Comparison of ENCODE assay signal across 20 cellular contexts in genomic region chr7:133934974-133935330, GRCh38.
DNase-seq lines count a peak whose midpoint lies in the region; ATAC-seq, FAIRE-seq and TF ChIP-seq lines count a peak whose summit lies in the region.
"Had no signal": no experiment of that assay in that cellular context is flagged by ENCODE, and none has a peak within 500 bp of the region (broad histone marks: within the 10 kb centered on the region; RNA-seq: fewer than 3 reads in every experiment).

No MANE protein-coding gene starts in this region.

- H3K9ac ChIP-seq in GM23248 (no peak overlapping the region), HUES6 (ENCODE audit: low read length) (no peak overlapping the region), K562 (ENCODE audit: insufficient read depth in 1 of 2, low read depth in 2 of 2, low read length in 2 of 2) (no peak overlapping the region), mesenchymal stem cell (ENCODE audit: low read length) (no peak overlapping the region)

- no peaks in the 10 kb centered on the region for H3K4me1 Mint-ChIP-seq in activated naive CD4-positive, alpha-beta T cell treated with anti-CD3 and anti-CD28 coated beads, Interleukin-2, amount 10 ng/mL, durations not matched to agents 7 days and 5 days
- H3K4me1 Mint-ChIP-seq: B cell, T-cell had no signal

- WGBS in GM23248 (ENCODE audit: low coverage in 1 of 2, low lambda C conversion rate in 2 of 2, missing lambda C conversion rate in 2 of 2), 2 experiments: 75 to 77% methylated on average over 2 of the region's 2 CpGs
- WGBS in K562 (ENCODE audit: insufficient coverage, low coverage, missing lambda C conversion rate): 40% methylated on average over 2 of the region's 2 CpGs
- WGBS in mesenchymal stem cell: 100% methylated on average over 2 of the region's 2 CpGs

- no peak overlapping the region for H3K27ac ChIP-seq in GM23248
- peak overlapping the region; percentile 3; the same call in 1 of the 2 replicates for H3K27ac ChIP-seq in HUES6 (ENCODE audit: low read depth, low read length)
- no peak overlapping the region for H3K27ac ChIP-seq in K562 (ENCODE audit: extremely low read depth, low read depth, low read length)
- no peak overlapping the region for H3K27ac ChIP-seq in mesenchymal stem cell (ENCODE audit: low read length, poor library complexity, severe bottlenecking)
- H3K27ac ChIP-seq: PC-9, SJSA1 had no signal

- H3K4me3 ChIP-seq in GM23248 (no peak overlapping the region), HUES6 (ENCODE audit: low read depth, low read length) (no peak overlapping the region), K562 (no peak overlapping the region), mesenchymal stem cell (ENCODE audit: insufficient read depth in 1 of 2, low read depth in 1 of 2, low read length in 2 of 2) (no peak overlapping the region)
- H3K4me3 ChIP-seq: MG63, PC-9, SJSA1 had no signal

- no peaks in the 10 kb centered on the region for H3K27me3 ChIP-seq in GM23248 (replicated peaks; ENCODE audit: insufficient read depth)
- no peaks in the 10 kb centered on the region for H3K27me3 ChIP-seq in HUES6 (ENCODE audit: control insufficient read depth, insufficient read depth, low read length)
- no peaks in the 10 kb centered on the region for H3K27me3 ChIP-seq in K562 (ENCODE audit: control insufficient read depth in 2 of 2, insufficient read depth in 2 of 2, low read length in 2 of 2)
- H3K27me3 ChIP-seq in mesenchymal stem cell (ENCODE audit: control insufficient read depth in 1 of 2, insufficient read depth in 1 of 2, low read length in 2 of 2): no peaks in the 10 kb centered on the region
- H3K27me3 ChIP-seq: MG63, SJSA1 had no signal

- H3K36me3 Mint-ChIP-seq in activated naive CD4-positive, alpha-beta T cell treated with anti-CD3 and anti-CD28 coated beads, Interleukin-2, amount 10 ng/mL, durations not matched to agents 7 days and 5 days: no peaks in the 10 kb centered on the region

- H4K91ac ChIP-seq in mesenchymal stem cell (ENCODE audit: low read length): no peak overlapping the region

- CTCF ChIA-PET in K562 (lab: Yijun Ruan, JAX; ENCODE audit: low intra/inter-chr PET ratio): no interaction called here
- CTCF ChIA-PET in activated naive CD4-positive, alpha-beta T cell treated with anti-CD3 and anti-CD28 coated beads, Interleukin-2, amount 10 ng/mL, durations not matched to agents 7 days and 5 days (lab: Charles Lee): no interaction called here

- no peak overlapping the region for H2BK12ac ChIP-seq in mesenchymal stem cell (ENCODE audit: low read length in 2 of 2)

- TF ChIP-seq POLR2A in K562 (conservative IDR thresholded peaks at IDR 0.05): no peak

- H4K8ac ChIP-seq in mesenchymal stem cell (ENCODE audit: low read length): no peak overlapping the region

- intact Hi-C loops in K562 (cut with micrococcal nuclease): no loop called here

- no peaks in the 10 kb centered on the region for H3K36me3 ChIP-seq in GM23248 (ENCODE audit: low read depth)
- no peaks in the 10 kb centered on the region for H3K36me3 ChIP-seq in HUES6 (ENCODE audit: control insufficient read depth, insufficient read depth, low read length)
- peaks cover 6% of the 10 kb centered on the region; the same call in 2 of the 3 replicates for H3K36me3 ChIP-seq in K562 (ENCODE audit: control insufficient read depth, insufficient read depth, low read length)
- peaks cover 0 to 14% of the 10 kb centered on the region in 2 experiments for H3K36me3 ChIP-seq in mesenchymal stem cell (ENCODE audit: control insufficient read depth in 1 of 2, insufficient read depth in 2 of 2, low read depth in 1 of 2, low read length in 2 of 2)
- H3K36me3 ChIP-seq: MG63, SJSA1 had no signal

- peaks cover 2% of the 10 kb centered on the region for H3K79me1 ChIP-seq in mesenchymal stem cell (replicated peaks; ENCODE audit: low read length, poor library complexity, severe bottlenecking)

- in situ Hi-C loops in GM23248 (cut with MboI) (no loop called here), K562 (cut with MboI) (no loop called here)

- no peak for TF ChIP-seq CTCF in K562 (IDR thresholded peaks at IDR 0.05 in 2 of 3, conservative IDR thresholded peaks at IDR 0.05 in 1 of 3; ENCODE audit: insufficient read depth in 2 of 3, low read depth in 1 of 3, low read length in 3 of 3)

- no peak for ATAC-seq in K562
- ATAC-seq: HepG2, T-cell had no signal

- peaks cover 5% of the 10 kb centered on the region; the same call in 1 of the 2 replicates for H3K9me2 ChIP-seq in GM23248 (ENCODE audit: insufficient read depth)

- H3K4me2 ChIP-seq in GM23248 (ENCODE audit: unreplicated experiment): no peak overlapping the region
- no peak overlapping the region for H3K4me2 ChIP-seq in K562 (ENCODE audit: insufficient read depth, low read length)
- no peak overlapping the region for H3K4me2 ChIP-seq in mesenchymal stem cell (ENCODE audit: low read length, poor library complexity, severe bottlenecking)
- H3K4me2 ChIP-seq: PC-9 had no signal

- no peaks in the 10 kb centered on the region for H3K27me3 Mint-ChIP-seq in activated naive CD4-positive, alpha-beta T cell treated with anti-CD3 and anti-CD28 coated beads, Interleukin-2, amount 10 ng/mL, durations not matched to agents 7 days and 5 days
- H3K27me3 Mint-ChIP-seq: B cell; CD4-positive, CD25-positive, alpha-beta regulatory T cell; T-cell had no signal

- H4K20me1 ChIP-seq in GM23248 (ENCODE audit: insufficient read depth) (no peaks in the 10 kb centered on the region), K562 (replicated peaks; ENCODE audit: control insufficient read depth, insufficient read depth, low read length) (no peaks in the 10 kb centered on the region)

- H3K79me2 ChIP-seq in GM23248 (ENCODE audit: insufficient read depth): no peaks in the 10 kb centered on the region
- H3K79me2 ChIP-seq in K562 (ENCODE audit: control insufficient read depth, insufficient read depth, low read length): no peaks in the 10 kb centered on the region

- TF ChIP-seq RAD21 in K562 (CRISPR knock-in tag; conservative IDR thresholded peaks at IDR 0.05 in 1 of 2, IDR thresholded peaks at IDR 0.05 in 1 of 2): no peak

- no peak overlapping the region for H3K27ac Mint-ChIP-seq in activated naive CD4-positive, alpha-beta T cell treated with anti-CD3 and anti-CD28 coated beads, Interleukin-2, amount 10 ng/mL, durations not matched to agents 7 days and 5 days
- H3K27ac Mint-ChIP-seq: B cell; CD4-positive, CD25-positive, alpha-beta regulatory T cell; T-cell had no signal

- H3K14ac ChIP-seq in mesenchymal stem cell (ENCODE audit: low read length in 2 of 2): no peak overlapping the region

- no peak overlapping the region for H2BK15ac ChIP-seq in mesenchymal stem cell (ENCODE audit: low read depth, poor library complexity, severe bottlenecking)

- H2AK5ac ChIP-seq in mesenchymal stem cell (ENCODE audit: low read length, severe bottlenecking): no peak overlapping the region

- DNase-seq in GM23248 (peak; percentile 37), K562 (ENCODE audit: extremely low read depth in 1 of 4, low spot score in 3 of 4) (no peak), mesenchymal stem cell (peak; percentile 15), NCI-H510A (lab: John Stamatoyannopoulos, UW) (no peak), SKM-1 treated with dmso at 0.1 percent for 144 hours (lab: John Stamatoyannopoulos, UW; ENCODE audit: unreplicated experiment) (no peak)
- DNase-seq in stimulated activated CD4-positive, alpha-beta T cell treated with anti-CD3 and anti-CD28 coated beads, Interleukin-4, amount 100 ng/mL, for 1 hour: no peak
- DNase-seq in activated naive CD4-positive, alpha-beta T cell treated with anti-CD3 and anti-CD28 coated beads, Interleukin-2, amount 10 ng/mL, durations not matched to agents 7 days and 5 days: no peak
- DNase-seq: ACHN; Caco-2; CD4-positive, CD25-positive, alpha-beta regulatory T cell; MG63; NCI-H1092; NCI-H510A treated with DMSO at 0.1 percent for 48 hours; PC-9; T-cell had no signal

- no peak for FAIRE-seq in K562 (lab: Jason Lieb, UNC)
- FAIRE-seq: H54, HepG2 had no signal

- no peak overlapping the region for H3K23ac ChIP-seq in mesenchymal stem cell (ENCODE audit: low read length in 2 of 2)

- no peaks in the 10 kb centered on the region for H3K9me3 ChIP-seq in GM23248 (ENCODE audit: low read depth)
- H3K9me3 ChIP-seq in HUES6 (ENCODE audit: control insufficient read depth, insufficient read depth, low read depth, low read length): no peaks in the 10 kb centered on the region
- H3K9me3 ChIP-seq in K562 (replicated peaks; ENCODE audit: control insufficient read depth, insufficient read depth, low read depth, low read length): no peaks in the 10 kb centered on the region
- H3K9me3 ChIP-seq in mesenchymal stem cell (ENCODE audit: control insufficient read depth, low read length): no peaks in the 10 kb centered on the region
- H3K9me3 ChIP-seq: Caco-2, MG63, SJSA1 had no signal

- H3K4me1 ChIP-seq in GM23248 (ENCODE audit: insufficient read depth) (peaks cover 14% of the 10 kb centered on the region), HUES6 (ENCODE audit: control insufficient read depth, insufficient read depth, low read length) (peaks cover 43% of the 10 kb centered on the region), K562 (replicated peaks in 1 of 2; ENCODE audit: control insufficient read depth in 2 of 2, insufficient read depth in 2 of 2, low read length in 2 of 2) (no peaks in the 10 kb centered on the region), mesenchymal stem cell (ENCODE audit: control insufficient read depth, insufficient read depth, low read depth, low read length) (no peaks in the 10 kb centered on the region)
- H3K4me1 ChIP-seq: Caco-2 had no signal

- no peak overlapping the region for H2BK120ac ChIP-seq in mesenchymal stem cell (ENCODE audit: low read depth, low read length)

- H2BK5ac ChIP-seq in mesenchymal stem cell (ENCODE audit: low read depth, low read length, poor library complexity, severe bottlenecking): no peak overlapping the region

- no peak for TF ChIP-seq EP300 in K562 (IDR thresholded peaks at IDR 0.05; ENCODE audit: low read length)

- H3K9me1 ChIP-seq in K562 (ENCODE audit: control insufficient read depth, insufficient read depth, low read length): no peaks in the 10 kb centered on the region

- POLR2A ChIA-PET in K562 (lab: Yijun Ruan, JAX): interaction anchor here (0.6 to 1.9 kb wide), 4 partner anchors 10 to 27 kb away, joined by 3 to 9 read pairs (median 5); no protein-coding TSS in a partner anchor

- H3K18ac ChIP-seq in mesenchymal stem cell (ENCODE audit: low read depth in 1 of 2, low read length in 2 of 2): no peak overlapping the region

- no peaks in the 10 kb centered on the region for H3K9me3 Mint-ChIP-seq in activated naive CD4-positive, alpha-beta T cell treated with anti-CD3 and anti-CD28 coated beads, Interleukin-2, amount 10 ng/mL, durations not matched to agents 7 days and 5 days
- H3K9me3 Mint-ChIP-seq: CD4-positive, CD25-positive, alpha-beta regulatory T cell; T-cell had no signal

- H3K4me3 Mint-ChIP-seq in activated naive CD4-positive, alpha-beta T cell treated with anti-CD3 and anti-CD28 coated beads, Interleukin-2, amount 10 ng/mL, durations not matched to agents 7 days and 5 days: no peak overlapping the region
- H3K4me3 Mint-ChIP-seq: B cell; CD4-positive, CD25-positive, alpha-beta regulatory T cell; T-cell had no signal

- no TSS peak for BruUV-seq in K562 (replicated peaks; lab: Mats Ljungman, UMichigan)

- H2AFZ ChIP-seq in GM23248: no peak overlapping the region
- no peak overlapping the region for H2AFZ ChIP-seq in K562 (ENCODE audit: low read depth, low read length)
- no peak overlapping the region for H2AFZ ChIP-seq in mesenchymal stem cell (ENCODE audit: low read depth, low read length)
- H2AFZ ChIP-seq: PC-9 had no signal

- no peak overlapping the region for H3K4ac ChIP-seq in mesenchymal stem cell (ENCODE audit: low read depth in 1 of 2, low read length in 2 of 2)

- no peaks in the 10 kb centered on the region for H3F3A ChIP-seq in GM23248 (ENCODE audit: insufficient read depth)

Comparison
In these comparisons a context has a peak if more than half of its experiments do, and no peak if none do; other contexts are left out.
1. DNase-seq: peak in GM23248 (single experiment) and mesenchymal stem cell (single experiment); none in K562 (0 of 4), stimulated activated CD4-positive, alpha-beta T cell treated with anti-CD3 and anti-CD28 coated beads, Interleukin-4, amount 100 ng/mL, for 1 hour (single experiment), NCI-H510A (single experiment), activated naive CD4-positive, alpha-beta T cell treated with anti-CD3 and anti-CD28 coated beads, Interleukin-2, amount 10 ng/mL, durations not matched to agents 7 days and 5 days (single experiment) and SKM-1 treated with dmso at 0.1 percent for 144 hours (single experiment).